ENCODE assay signal across 8 cellular contexts in genomic region chr20:6007094-6007528, GRCh38. TPM values are rescaled to one million over a fixed set of nuclear protein-coding genes. Genes with fewer than 3 reads are reported as not detected.
DNase-seq lines count a peak whose midpoint lies in the region; ATAC-seq and TF ChIP-seq lines count a peak whose summit lies in the region.
"Had no signal": no experiment of that assay in that cellular context is flagged by ENCODE, and none has a peak within 500 bp of the region (broad histone marks: within the 10 kb centered on the region; RNA-seq: fewer than 3 reads in every experiment).

No MANE protein-coding gene starts in this region.

- H2BK120ac ChIP-seq in H9 (ENCODE audit: low read depth, low read length, poor library complexity, severe bottlenecking) = no peak overlapping the region

- no peak overlapping the region for H2BK20ac ChIP-seq in H9 (ENCODE audit: low read depth, low read length, poor library complexity, severe bottlenecking)

- H2BK12ac ChIP-seq in H9 (ENCODE audit: insufficient read length, low read depth, low read length) = no peak overlapping the region

- H3K79me2 ChIP-seq in H9 (ENCODE audit: insufficient read depth, low read length) = peaks cover 3% of the 10 kb centered on the region; the same call in 1 of the 2 replicates

- no peak overlapping the region for H2BK15ac ChIP-seq in H9 (ENCODE audit: low read depth, low read length)

- H3K4me1 ChIP-seq in H9 (ENCODE audit: insufficient read depth, low read length) (no peaks in the 10 kb centered on the region), RWPE2 (ENCODE audit: insufficient read depth, poor library complexity, severe bottlenecking) (peaks cover 21% of the 10 kb centered on the region), skeletal muscle satellite cell (ENCODE audit: control insufficient read depth, insufficient read depth, low read length) (peaks cover 19% of the 10 kb centered on the region)

- no peak overlapping the region for H3K18ac ChIP-seq in H9 (ENCODE audit: insufficient read length, low read depth, low read length)

- H3K9ac ChIP-seq in H9 (ENCODE audit: extremely low read depth, insufficient read length, low read length) (no peak overlapping the region), skeletal muscle satellite cell (ENCODE audit: low read depth, low read length) (peak overlapping the region; percentile 94)

- H3K4me2 ChIP-seq in H9 (ENCODE audit: insufficient read depth, insufficient read length, low read length) = peak overlapping the region; percentile 85
- H3K4me2 ChIP-seq in skeletal muscle satellite cell (ENCODE audit: low read length) = peak overlapping the region; percentile 86

- H3K9me3 Mint-ChIP-seq in H9 = no peaks in the 10 kb centered on the region

- H3K14ac ChIP-seq in H9 (ENCODE audit: insufficient read depth, low read length) = no peak overlapping the region

- H2AFZ ChIP-seq in H9 (ENCODE audit: low read length) = no peak overlapping the region

- no peak overlapping the region for H3K27ac Mint-ChIP-seq in H9

- H3K9me3 ChIP-seq in H9 (ENCODE audit: control insufficient read depth, low read depth, low read length) = no peaks in the 10 kb centered on the region
- no peaks in the 10 kb centered on the region for H3K9me3 ChIP-seq in RWPE2 (ENCODE audit: severe bottlenecking)
- H3K9me3 ChIP-seq in skeletal muscle satellite cell (replicated peaks; ENCODE audit: low read length) = no peaks in the 10 kb centered on the region

- H4K8ac ChIP-seq in H9 (replicated peaks; ENCODE audit: insufficient read length, low read depth, low read length) = no peak overlapping the region

- H4K5ac ChIP-seq in H9 (ENCODE audit: insufficient read length, low read depth, low read length) = no peak overlapping the region

- no peak overlapping the region for H3K23ac ChIP-seq in H9 (ENCODE audit: insufficient read length, low read depth, low read length)

- no peak overlapping the region for H4K91ac ChIP-seq in H9 (ENCODE audit: insufficient read length, low read depth, low read length)

- peak overlapping the region; percentile 96 to 98 for H3K4me3 Mint-ChIP-seq in H9

- H3K27me3 Mint-ChIP-seq in H9 (ENCODE audit: low read depth) = no peaks in the 10 kb centered on the region

- ATAC-seq in RWPE2 (ENCODE audit: low read depth) = no peak
- no peak for ATAC-seq in GM18511 (IDR thresholded peaks at IDR 0.05; ENCODE audit: unreplicated experiment)

- peaks cover 3% of the 10 kb centered on the region for H3K23me2 ChIP-seq in H9 (ENCODE audit: insufficient read length, low read depth, low read length, poor library complexity, severe bottlenecking)

- no peak for TF ChIP-seq CTCF in H9 (conservative IDR thresholded peaks at IDR 0.05)
- TF ChIP-seq CTCF in RWPE2 (IDR thresholded peaks at IDR 0.05; ENCODE audit: poor library complexity, severe bottlenecking) = no peak
- TF ChIP-seq CTCF in fibroblast of mammary gland (conservative IDR thresholded peaks at IDR 0.05; ENCODE audit: control insufficient read depth, insufficient read depth, low read depth, low read length) = no peak

- DNase-seq in H9 (no peak), RWPE2 (ENCODE audit: low spot score) (no peak), fibroblast of mammary gland (ENCODE audit: low read depth) (no peak), D341Med (ENCODE audit: low spot score) (no peak), middle frontal gyrus (ENCODE audit: extremely low spot score, low spot score) (no peak)

- peak overlapping the region; percentile 77 for H3K4me3 ChIP-seq in RWPE2 (ENCODE audit: severe bottlenecking)
- peak overlapping the region; percentile 67 for H3K4me3 ChIP-seq in fibroblast of mammary gland (ENCODE audit: control insufficient read depth, low read depth, low read length)
- peak overlapping the region; percentile 98 for H3K4me3 ChIP-seq in skeletal muscle satellite cell (ENCODE audit: low read length)

- H3K4ac ChIP-seq in H9 (ENCODE audit: low read depth, low read length) = no peak overlapping the region

- H3K79me1 ChIP-seq in H9 (ENCODE audit: insufficient read depth, low read depth, low read length, poor library complexity, severe bottlenecking) = peaks cover 4% of the 10 kb centered on the region

- H3K36me3 ChIP-seq in RWPE2 (ENCODE audit: low read depth) = peaks cover 25% of the 10 kb centered on the region
- H3K36me3 ChIP-seq in skeletal muscle satellite cell (ENCODE audit: insufficient read depth, low read length) = peaks cover 20% of the 10 kb centered on the region

- H3K27ac ChIP-seq in H9 (ENCODE audit: insufficient read length, low read depth, low read length) (no peak overlapping the region), RWPE2 (ENCODE audit: poor library complexity, severe bottlenecking) (peak overlapping the region; percentile 89)

- H2BK5ac ChIP-seq in H9 (ENCODE audit: insufficient read length, low read length) = no peak overlapping the region

- no peak overlapping the region for H3K56ac ChIP-seq in H9 (ENCODE audit: insufficient read length, low read depth, low read length)

- H3K4me1 Mint-ChIP-seq in H9 = peaks cover 12 to 15% of the 10 kb centered on the region in 2 experiments

- H3K27me3 ChIP-seq in H9 (ENCODE audit: insufficient read depth, low read length) (no peaks in the 10 kb centered on the region), RWPE2 (ENCODE audit: insufficient read depth, poor library complexity, severe bottlenecking) (no peaks in the 10 kb centered on the region), skeletal muscle satellite cell (ENCODE audit: control insufficient read depth, insufficient read depth, low read length) (no peaks in the 10 kb centered on the region)

- no peak overlapping the region for H2AK5ac ChIP-seq in H9 (ENCODE audit: insufficient read length, low read length)

- WGBS in H9 (ENCODE audit: extremely low coverage, insufficient read length, low lambda C conversion rate) = no CpG with 5 or more reads among the region's 4 CpGs

- no peaks in the 10 kb centered on the region for H4K20me1 ChIP-seq in H9 (ENCODE audit: control insufficient read depth, insufficient read depth, insufficient read length)

- H3T11ph ChIP-seq in H9 (ENCODE audit: low read length) = no peak overlapping the region

- H3K36me3 Mint-ChIP-seq in H9 (ENCODE audit: insufficient read depth in 1 of 3, low read depth in 3 of 3) = peaks cover 15 to 24% (median 23%) of the 10 kb centered on the region in 3 experiments; a peak in 6 of 7 replicates

RNA-seq across cellular contexts. Expression of gene CRLS1, which starts 1.2 kb away (rescaled TPM):
- 39.5 and 41.2 TPM in 2 replicates for total RNA-seq in H9 (2021)
- total RNA-seq in skeletal muscle satellite cell (2012; rRNA removed) = 47.8 and 59.1 TPM in 2 replicates

RNA-seq across cellular contexts. Expression of gene LRRN4, which starts 46.7 kb away (rescaled TPM):
- 0.22 and 0.42 TPM in 2 replicates for total RNA-seq in H9 (2021)
- total RNA-seq in skeletal muscle satellite cell (2012; rRNA removed) = not detected in 2 replicates
- total RNA-seq: activated CD8-positive, alpha-beta memory T cell treated with anti-CD3 and anti-CD28 coated beads for 36 hours had no signal

RNA-seq across cellular contexts. Expression of gene MCM8, which starts 56.7 kb away (rescaled TPM):
- total RNA-seq in H9 (2021) = 32.2 and 33.3 TPM in 2 replicates
- total RNA-seq in skeletal muscle satellite cell (2012; rRNA removed) = 10.9 and 11.4 TPM in 2 replicates

RNA-seq across cellular contexts. Expression of gene TRMT6, which starts 56.8 kb away (rescaled TPM):
- 34.4 and 37.8 TPM in 2 replicates for total RNA-seq in H9 (2021)
- 17.9 and 23.6 TPM in 2 replicates for total RNA-seq in skeletal muscle satellite cell (2012; rRNA removed)
